15 cellular contexts compared by ENCODE assay signal in genomic region chr7:54904130-54904529, GRCh38.
DNase-seq lines count a peak whose midpoint lies in the region; ATAC-seq and TF ChIP-seq lines count a peak whose summit lies in the region.
"Had no signal": no experiment of that assay in that cellular context is flagged by ENCODE, and none has a peak within 500 bp of the region (broad histone marks: within the 10 kb centered on the region; RNA-seq: fewer than 3 reads in every experiment).

No MANE protein-coding gene starts in this region.

- intact Hi-C loops in CD4-positive, alpha-beta T cell (cut with DNase I, micrococcal nuclease) = no loop called here

- TF ChIP-seq CTCF in CD4-positive, alpha-beta T cell (IDR thresholded peaks at IDR 0.05) = no peak

- no peaks in the 10 kb centered on the region for H3K9me3 Mint-ChIP-seq in CD4-positive, alpha-beta T cell
- H3K9me3 Mint-ChIP-seq: activated CD4-positive, alpha-beta memory T cell treated with anti-CD3 and anti-CD28 coated beads for 36 hours had no signal

- H3K4me1 Mint-ChIP-seq in CD4-positive, alpha-beta T cell (ENCODE audit: low read depth) = no peaks in the 10 kb centered on the region

- H3K36me3 Mint-ChIP-seq in CD4-positive, alpha-beta T cell (ENCODE audit: low read depth) = no peaks in the 10 kb centered on the region
- H3K36me3 Mint-ChIP-seq: activated CD4-positive, alpha-beta memory T cell treated with anti-CD3 and anti-CD28 coated beads for 36 hours had no signal

- ATAC-seq in CD4-positive, alpha-beta T cell (ENCODE audit: poor library complexity) = no peak
- ATAC-seq: HCT116 had no signal

- in situ Hi-C loops in ACHN (cut with HindIII; ENCODE audit: low pct_ligation_motif_present, low pct_unique_long_range_greater_than_20kb, low sequenced_read_pairs) = no loop called here

- H3K27me3 Mint-ChIP-seq in CD4-positive, alpha-beta T cell = no peaks in the 10 kb centered on the region
- H3K27me3 Mint-ChIP-seq: dendritic cell treated with granulocyte-macrophage colony-stimulating factor and Interleukin-4, amounts not matched to agents 40 ng/mL and 50 ng/mL, for 4 days had no signal

- H3K27ac ChIP-seq in CD4-positive, alpha-beta T cell (ENCODE audit: low read depth, low read length) = no peak overlapping the region
- H3K27ac ChIP-seq: BLaER1, sigmoid colon, thyroid gland had no signal

- no peak overlapping the region for H3K27ac Mint-ChIP-seq in CD4-positive, alpha-beta T cell
- H3K27ac Mint-ChIP-seq: activated CD4-positive, alpha-beta memory T cell treated with anti-CD3 and anti-CD28 coated beads for 36 hours; dendritic cell treated with granulocyte-macrophage colony-stimulating factor and Interleukin-4, amounts not matched to agents 40 ng/mL and 50 ng/mL, for 4 days had no signal

- H3K4me3 Mint-ChIP-seq in CD4-positive, alpha-beta T cell = no peak overlapping the region
- H3K4me3 Mint-ChIP-seq: activated CD4-positive, alpha-beta memory T cell treated with anti-CD3 and anti-CD28 coated beads for 36 hours; dendritic cell treated with granulocyte-macrophage colony-stimulating factor and Interleukin-4, amounts not matched to agents 40 ng/mL and 50 ng/mL, for 4 days had no signal

- H3K27me3 ChIP-seq in CD4-positive, alpha-beta T cell (ENCODE audit: control insufficient read depth, insufficient read depth, low read length) = no peaks in the 10 kb centered on the region
- H3K27me3 ChIP-seq: BLaER1, sigmoid colon, thyroid gland had no signal

- no peaks in the 10 kb centered on the region for H3K9me3 ChIP-seq in CD4-positive, alpha-beta T cell (ENCODE audit: control insufficient read depth, low read length)
- H3K9me3 ChIP-seq: BLaER1, sigmoid colon, thyroid gland had no signal

- DNase-seq in ACHN = peak; percentile 24
- peak; percentile 55 for DNase-seq in M059J (ENCODE audit: low read depth)
- DNase-seq in fibroblast of gingiva (ENCODE audit: low read depth) = peak; percentile 99
- DNase-seq in myocyte (ENCODE audit: low read depth) = peak; percentile 88
- no peak for DNase-seq in SW 1271 (lab: John Stamatoyannopoulos, UW)
- DNase-seq in activated CD4-positive, CD25-positive, alpha-beta regulatory T cell treated with anti-CD3 and anti-CD28 coated beads, Interleukin-2, amount 50 U/mL, for 72 hours = no peak
- DNase-seq in superior temporal gyrus (ENCODE audit: extremely low spot score) = no peak
- no peak for DNase-seq in CD4-positive, alpha-beta T cell
- DNase-seq: activated CD4-positive, alpha-beta memory T cell treated with anti-CD3 and anti-CD28 coated beads for 36 hours; activated gamma-delta T cell treated with Interleukin-2 at 50 U/mL for 16 hours; sigmoid colon; thyroid gland had no signal

- POLR2A ChIA-PET in CD4-positive, alpha-beta T cell (lab: Charles Lee) = no interaction called here

- CTCF ChIA-PET in CD4-positive, alpha-beta T cell (lab: Charles Lee) = no interaction called here

Comparison
In these comparisons a context has a peak if more than half of its experiments do, and no peak if none do; other contexts are left out.
1. DNase-seq: peak in ACHN (single experiment), M059J (single experiment), fibroblast of gingiva (single experiment) and myocyte (single experiment); none in SW 1271 (0 of 2), activated CD4-positive, CD25-positive, alpha-beta regulatory T cell treated with anti-CD3 and anti-CD28 coated beads, Interleukin-2, amount 50 U/mL, for 72 hours (single experiment), superior temporal gyrus (single experiment) and CD4-positive, alpha-beta T cell (0 of 10).